In genomic region chr3:114718071-114718896, GRCh38 we compare ENCODE assay signal across 19 cellular contexts.
DNase-seq lines count a peak whose midpoint lies in the region; ATAC-seq and TF ChIP-seq lines count a peak whose summit lies in the region.
"Had no signal": no experiment of that assay in that cellular context is flagged by ENCODE, and none has a peak within 500 bp of the region (broad histone marks: within the 10 kb centered on the region; RNA-seq: fewer than 3 reads in every experiment).

No MANE protein-coding gene starts in this region.

- no peak overlapping the region for H3K9ac ChIP-seq in duodenal mucosa (ENCODE audit: low read depth in 1 of 2, low read length in 2 of 2)
- peak overlapping the region in 1 of 2 donors; percentile 91 for H3K9ac ChIP-seq in liver (ENCODE audit: low read depth in 1 of 2, low read length in 2 of 2)
- H3K9ac ChIP-seq: BLaER1 treated with 17β-estradiol and CSF1 and Interleukin-3, amounts not matched to agents 10 nM and 100 nM had no signal

- no peaks in the 10 kb centered on the region for H3K27me3 ChIP-seq in duodenal mucosa (ENCODE audit: control insufficient read depth in 1 of 2, insufficient read depth in 2 of 2, low read length in 2 of 2)
- no peaks in the 10 kb centered on the region for H3K27me3 ChIP-seq in liver (ENCODE audit: control insufficient read depth in 4 of 4, insufficient read depth in 4 of 4, low read length in 3 of 4)
- H3K27me3 ChIP-seq: BLaER1 treated with 17β-estradiol and CSF1 and Interleukin-3, amounts not matched to agents 10 nM and 100 nM; vagina had no signal

- TF ChIP-seq CTCF in liver (IDR thresholded peaks at IDR 0.05; ENCODE audit: low read depth, low read length, missing input control) (no peak), GM13977 (IDR thresholded peaks at IDR 0.05; ENCODE audit: extremely low read depth, insufficient read depth, missing control alignments) (no peak)

- peak in 1 of 2 donors; percentile 6 for TF ChIP-seq RAD21 in liver (IDR thresholded peaks at IDR 0.05)

- ATAC-seq in Right ventricle myocardium superior (ENCODE audit: poor library complexity) (peak; percentile 59), left cardiac atrium (no peak), GM18873 (IDR thresholded peaks at IDR 0.05; ENCODE audit: low FRiP score, unreplicated experiment) (no peak)
- ATAC-seq: activated CD8-positive, alpha-beta T cell treated with anti-CD3 and anti-CD28 coated beads for 36 hours; activated naive CD8-positive, alpha-beta T cell treated with anti-CD3 and anti-CD28 coated beads, Interleukin-2, amount 50 U/mL, for 24 hours had no signal

- H3K4me1 ChIP-seq in duodenal mucosa (ENCODE audit: control insufficient read depth in 1 of 2, insufficient read depth in 2 of 2, low read length in 2 of 2), result peaks cover 54 to 78% of the 10 kb centered on the region in 2 donors
- H3K4me1 ChIP-seq in liver (ENCODE audit: control insufficient read depth in 4 of 4, insufficient read depth in 4 of 4, low read length in 3 of 4), result peaks cover 6 to 43% (median 28%) of the 10 kb centered on the region in 4 donors
- H3K4me1 ChIP-seq in urinary bladder (ENCODE audit: insufficient read depth), result no peaks in the 10 kb centered on the region
- H3K4me1 ChIP-seq: BLaER1 treated with 17β-estradiol and CSF1 and Interleukin-3, amounts not matched to agents 10 nM and 100 nM; vagina had no signal

- H3K27ac ChIP-seq in duodenal mucosa (ENCODE audit: low read depth, low read length) (no peak overlapping the region), liver (ENCODE audit: low read depth in 1 of 2, low read length in 2 of 2) (peak overlapping the region; percentile 85 to 94), urinary bladder (ENCODE audit: low read depth) (peak overlapping the region; percentile 23)
- H3K27ac ChIP-seq: BLaER1 treated with 17β-estradiol and CSF1 and Interleukin-3, amounts not matched to agents 10 nM and 100 nM; vagina had no signal

- H3K36me3 ChIP-seq in duodenal mucosa (ENCODE audit: control insufficient read depth in 1 of 2, insufficient read depth in 2 of 2, low read length in 2 of 2), result no peaks in the 10 kb centered on the region
- H3K36me3 ChIP-seq in liver (ENCODE audit: control insufficient read depth in 4 of 4, insufficient read depth in 3 of 4, low read depth in 1 of 4, low read length in 3 of 4), result no peaks in the 10 kb centered on the region
- no peaks in the 10 kb centered on the region for H3K36me3 ChIP-seq in urinary bladder (ENCODE audit: insufficient read depth)
- H3K36me3 ChIP-seq: BLaER1 treated with 17β-estradiol and CSF1 and Interleukin-3, amounts not matched to agents 10 nM and 100 nM; vagina had no signal

- H3K4me3 ChIP-seq in duodenal mucosa (ENCODE audit: low read depth in 1 of 2, low read length in 2 of 2) (peak overlapping the region; percentile 55 to 58), liver (ENCODE audit: low read depth in 1 of 3, low read length in 3 of 3) (peak overlapping the region in 2 of 3 donors; percentile 34 to 42), urinary bladder (ENCODE audit: low read depth, low read length) (no peak overlapping the region)
- H3K4me3 ChIP-seq: BLaER1 treated with 17β-estradiol and CSF1 and Interleukin-3, amounts not matched to agents 10 nM and 100 nM; vagina had no signal

- H3K9me3 ChIP-seq in duodenal mucosa (ENCODE audit: control insufficient read depth in 1 of 2, low read length in 2 of 2) (no peaks in the 10 kb centered on the region), liver (ENCODE audit: control insufficient read depth in 4 of 4, low read length in 3 of 4) (no peaks in the 10 kb centered on the region)
- H3K9me3 ChIP-seq: BLaER1 treated with 17β-estradiol and CSF1 and Interleukin-3, amounts not matched to agents 10 nM and 100 nM; vagina had no signal

- intact Hi-C loops in Right ventricle myocardium superior (cut with DNase I) (no loop called here), left cardiac atrium (cut with DNase I) (no loop called here)

- in situ Hi-C loops in GM13977 (cut with MboI; ENCODE audit: low pct_unique_long_range_greater_than_20kb, low sequenced_read_pairs, unreplicated experiment), result no loop called here

- WGBS in liver, result 30% methylated on average over 7 of the region's 7 CpGs
- 77% methylated on average over 7 of the region's 7 CpGs for WGBS in urinary bladder

- DNase-seq in Right ventricle myocardium superior (no peak), left cardiac atrium (no peak), GM13977 (ENCODE audit: low spot score) (no peak), C1 segment of cervical spinal cord (lab: John Stamatoyannopoulos, UW) (no peak)
- DNase-seq: activated CD4-positive, CD25-positive, alpha-beta regulatory T cell treated with anti-CD3 and anti-CD28 coated beads, Interleukin-2, amount 50 U/mL, for 72 hours; activated CD8-positive, alpha-beta T cell treated with anti-CD3 and anti-CD28 coated beads for 36 hours; activated naive CD8-positive, alpha-beta T cell treated with anti-CD3 and anti-CD28 coated beads, Interleukin-2, amount 50 U/mL, for 24 hours; dermis blood vessel endothelial cell; IMR-90; NCI-H1694; NCI-H510A; posterior cingulate gyrus; RPMI8226 had no signal

TF ChIP-seq in liver, 16 proteins besides CTCF, POLR2A, EP300 and RAD21:
- no peak for TF ChIP-seq FOXA1 (IDR thresholded peaks at IDR 0.05)
- TF ChIP-seq TAF1 (conservative IDR thresholded peaks at IDR 0.05), result no peak
- no peak for TF ChIP-seq NR2F2 (IDR thresholded peaks at IDR 0.05)
- peak; percentile 25 for TF ChIP-seq SP1 (IDR thresholded peaks at IDR 0.05)
- no peak for TF ChIP-seq ZBTB33 (IDR thresholded peaks at IDR 0.05)
- TF ChIP-seq REST (IDR thresholded peaks at IDR 0.05), result no peak
- TF ChIP-seq HNF4A (conservative IDR thresholded peaks at IDR 0.05), result peak; percentile 23 to 29
- no peak for TF ChIP-seq HNF4G (IDR thresholded peaks at IDR 0.05)
- no peak for TF ChIP-seq FOXA2 (IDR thresholded peaks at IDR 0.05)
- no peak for TF ChIP-seq ATF3 (IDR thresholded peaks at IDR 0.05)
- TF ChIP-seq MAX (IDR thresholded peaks at IDR 0.05), result no peak
- no peak for TF ChIP-seq EGR1 (IDR thresholded peaks at IDR 0.05; ENCODE audit: low read depth in 2 of 2)
- TF ChIP-seq YY1 (IDR thresholded peaks at IDR 0.05), result no peak
- TF ChIP-seq RXRA (IDR thresholded peaks at IDR 0.05), result peak; percentile 62 to 64
